20 cellular contexts compared by ENCODE assay signal in the genomic region with DNA sequence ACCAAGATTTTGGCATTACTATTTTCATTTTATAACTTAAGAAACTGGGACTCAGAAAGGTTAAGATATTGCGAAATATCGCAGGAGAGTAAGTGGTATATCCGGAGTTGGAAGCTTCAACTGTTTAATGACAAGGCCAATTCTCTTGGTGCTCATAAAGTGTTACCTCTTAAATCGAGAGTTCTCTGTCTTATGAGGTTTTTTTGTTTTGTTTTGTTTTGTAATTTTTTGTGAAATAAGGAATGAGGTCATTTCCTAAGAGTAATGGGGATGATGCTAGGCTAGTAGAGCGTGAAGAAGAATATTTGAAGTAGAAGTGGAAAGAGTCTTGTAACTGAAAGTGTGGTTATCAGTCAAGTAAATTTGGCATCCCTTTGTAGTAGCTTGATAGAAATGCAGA.
A peak's percentile ranks its signal among the peaks of the same experiment; 100 is the strongest.
DNase-seq lines count a peak whose midpoint lies in the region; ATAC-seq and TF ChIP-seq lines count a peak whose summit lies in the region.
"Had no signal": no experiment of that assay in that cellular context is flagged by ENCODE, and none has a peak within 500 bp of the region (broad histone marks: within the 10 kb centered on the region; RNA-seq: fewer than 3 reads in every experiment).

No MANE protein-coding gene starts in this region.

- no peaks in the 10 kb centered on the region for H3K27me3 ChIP-seq in lower lobe of right lung (ENCODE audit: low read depth)
- H3K27me3 ChIP-seq: adrenal gland, ovary had no signal

- no peaks in the 10 kb centered on the region for H3K4me1 ChIP-seq in lower lobe of right lung
- H3K4me1 ChIP-seq: adrenal gland had no signal

- ATAC-seq in GM19372 (IDR thresholded peaks at IDR 0.05; ENCODE audit: low read depth, unreplicated experiment) (peak; percentile 68), HG03442 (IDR thresholded peaks at IDR 0.05; ENCODE audit: unreplicated experiment) (peak; percentile 70), lower lobe of right lung (no peak), HG02610 (IDR thresholded peaks at IDR 0.05; ENCODE audit: unreplicated experiment) (no peak)
- ATAC-seq: mucosa of descending colon had no signal

- CTCF ChIA-PET in GM10248 (lab: Yijun Ruan, JAX): no interaction called here

- TF ChIP-seq CTCF in GM10248 (IDR thresholded peaks at IDR 0.05; ENCODE audit: control extremely low read depth, extremely low read depth, low read depth, missing control alignments) (no peak), lower lobe of right lung (IDR thresholded peaks at IDR 0.05) (no peak)

- POLR2A ChIA-PET in GM10248 (lab: Yijun Ruan, JAX): no interaction called here

- H3K4me3 ChIP-seq in lower lobe of right lung: no peak overlapping the region
- H3K4me3 ChIP-seq: adrenal gland, mucosa of descending colon, ovary had no signal

- H3K9me3 ChIP-seq in lower lobe of right lung: no peaks in the 10 kb centered on the region
- H3K9me3 ChIP-seq: adrenal gland, mucosa of descending colon, ovary had no signal

- DNase-seq in GM10248 (ENCODE audit: extremely low spot score) (peak; percentile 26), kidney glomerular epithelial cell (lab: John Stamatoyannopoulos, UW) (peak; percentile 33), HUDEP-2 (lab: John Stamatoyannopoulos, UW; ENCODE audit: unreplicated experiment in 76 of 76) (no peak), lower lobe of right lung (no peak), UCSD-AML1 (lab: John Stamatoyannopoulos, UW; ENCODE audit: unreplicated experiment) (no peak)
- DNase-seq: activated CD4-positive, alpha-beta T cell treated with anti-CD3 and anti-CD28 coated beads, Interleukin-2, amount 50 U/mL, for 4 hours; adrenal gland; cerebellar nuclear complex; glutamatergic neuron; islet precursor cell; mucosa of descending colon; NCI-H2107; ovary; SHP77 treated with DMSO at 0.1 percent for 48 hours; stimulated activated CD4-positive, alpha-beta T cell treated with anti-CD3 and anti-CD28 coated beads, Interleukin-12 subunit alpha, Interleukin-12 subunit beta, amount 100 ng/mL, for 4 hours; T-helper 9 cell had no signal

- H3K36me3 ChIP-seq in lower lobe of right lung: no peaks in the 10 kb centered on the region
- H3K36me3 ChIP-seq: adrenal gland, ovary had no signal

- no peak overlapping the region for H3K27ac ChIP-seq in lower lobe of right lung
- H3K27ac ChIP-seq: adrenal gland, HL-60, ovary had no signal

- intact Hi-C loops in lower lobe of right lung (cut with DNase I): no loop called here

Comparison
In these comparisons a context has a peak if more than half of its experiments do, and no peak if none do; other contexts are left out.
1. DNase-seq: peak in GM10248 (single experiment) and kidney glomerular epithelial cell (single experiment); none in HUDEP-2 (0 of 76), lower lobe of right lung (single experiment) and UCSD-AML1 (single experiment).
2. ATAC-seq: peak in GM19372 (single experiment) and HG03442 (single experiment); none in lower lobe of right lung (0 of 2) and HG02610 (single experiment).